11 cellular contexts compared by ENCODE assay signal in the genomic region with DNA sequence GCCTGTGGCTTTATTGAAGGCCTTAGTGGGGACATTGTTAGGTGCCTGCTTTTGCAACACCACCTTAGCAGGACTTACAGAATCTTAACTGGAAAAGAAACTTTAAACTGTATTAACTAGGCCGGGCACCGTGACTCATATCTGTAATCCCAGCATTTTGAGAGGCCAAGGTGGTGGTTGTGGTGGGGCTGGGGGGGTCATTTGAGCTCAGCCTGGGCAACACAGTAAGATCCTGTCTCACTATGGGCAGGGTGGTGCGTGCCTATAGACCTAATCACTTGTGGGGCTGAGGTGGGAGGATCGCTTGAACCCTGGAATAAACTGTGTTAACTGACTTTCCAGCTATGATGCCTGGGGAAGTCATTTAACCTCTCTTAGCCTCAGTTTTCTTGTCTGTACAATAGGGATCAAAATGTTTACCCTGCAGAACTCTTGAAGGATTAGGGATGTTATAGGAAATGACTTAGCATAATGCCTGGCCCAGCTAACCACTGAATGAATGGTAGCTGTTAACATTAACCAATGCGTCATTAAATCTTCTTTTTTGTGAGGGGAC. TPM values are rescaled to one million over a fixed set of nuclear protein-coding genes. Genes with fewer than 3 reads are reported as not detected.
DNase-seq lines count a peak whose midpoint lies in the region; ATAC-seq and TF ChIP-seq lines count a peak whose summit lies in the region.
"Had no signal": no experiment of that assay in that cellular context is flagged by ENCODE, and none has a peak within 500 bp of the region (broad histone marks: within the 10 kb centered on the region; RNA-seq: fewer than 3 reads in every experiment).

No MANE protein-coding gene starts in this region.

- no peak overlapping the region for H3K4me3 ChIP-seq in uterus
- H3K4me3 ChIP-seq: vagina had no signal

- H3K4me3 Mint-ChIP-seq in activated T-helper 17 cell treated with anti-CD3 and anti-CD28 coated beads, Interleukin-2, amount 50 U/mL, for 72 hours, result no peak overlapping the region
- no peak overlapping the region for H3K4me3 Mint-ChIP-seq in nephron

- no peaks in the 10 kb centered on the region for H3K36me3 Mint-ChIP-seq in activated T-helper 17 cell treated with anti-CD3 and anti-CD28 coated beads, Interleukin-2, amount 50 U/mL, for 72 hours (ENCODE audit: low read depth)
- no peaks in the 10 kb centered on the region for H3K36me3 Mint-ChIP-seq in nephron (ENCODE audit: low read depth)

- intact Hi-C loops in uterus (cut with DNase I; ENCODE audit: low total_unique reads), result no loop called here

- TF ChIP-seq POLR2A in uterus (IDR thresholded peaks at IDR 0.05), result no peak

- H3K9me3 Mint-ChIP-seq in activated T-helper 17 cell treated with anti-CD3 and anti-CD28 coated beads, Interleukin-2, amount 50 U/mL, for 72 hours, result no peaks in the 10 kb centered on the region
- H3K9me3 Mint-ChIP-seq in nephron, result no peaks in the 10 kb centered on the region

- H3K27ac ChIP-seq in uterus, result no peak overlapping the region
- H3K27ac ChIP-seq: vagina had no signal

- TF ChIP-seq CTCF in nephron (IDR thresholded peaks at IDR 0.05; ENCODE audit: unreplicated experiment in 3 of 3) (no peak), uterus (IDR thresholded peaks at IDR 0.05) (no peak)

- H3K9me3 ChIP-seq in uterus, result no peaks in the 10 kb centered on the region
- H3K9me3 ChIP-seq: neutrophil, vagina had no signal

- no peak overlapping the region for H3K27ac Mint-ChIP-seq in activated T-helper 17 cell treated with anti-CD3 and anti-CD28 coated beads, Interleukin-2, amount 50 U/mL, for 72 hours
- H3K27ac Mint-ChIP-seq in nephron, result peak overlapping the region in 2 of 3 experiments; percentile 38 to 57

- peak; percentile 54 for DNase-seq in Daoy (ENCODE audit: low read depth)
- DNase-seq in anterior cingulate cortex (lab: John Stamatoyannopoulos, UW), result no peak
- DNase-seq in germinal center (ENCODE audit: low spot score), result no peak
- no peak for DNase-seq in uterus
- DNase-seq: stimulated activated CD4-positive, alpha-beta T cell treated with anti-CD3 and anti-CD28 coated beads, Interleukin-4, amount 100 ng/mL, for 24 hours had no signal

- peaks cover 0 to 6% of the 10 kb centered on the region in 2 donors for H3K4me1 ChIP-seq in uterus

- no peaks in the 10 kb centered on the region for H3K27me3 ChIP-seq in uterus
- H3K27me3 ChIP-seq: neutrophil, vagina had no signal

- H3K4me1 Mint-ChIP-seq in activated T-helper 17 cell treated with anti-CD3 and anti-CD28 coated beads, Interleukin-2, amount 50 U/mL, for 72 hours, result peaks cover 12% of the 10 kb centered on the region
- H3K4me1 Mint-ChIP-seq in nephron, result peaks cover 21% of the 10 kb centered on the region

- no peaks in the 10 kb centered on the region for H3K36me3 ChIP-seq in uterus
- H3K36me3 ChIP-seq: neutrophil, vagina had no signal

- ATAC-seq in HG02798 (IDR thresholded peaks at IDR 0.05; ENCODE audit: poor library complexity, unreplicated experiment) (peak; percentile 5), HG02763 (IDR thresholded peaks at IDR 0.05; ENCODE audit: unreplicated experiment) (no peak)
- ATAC-seq in activated T-helper 17 cell treated with anti-CD3 and anti-CD28 coated beads, Interleukin-2, amount 50 U/mL, for 72 hours (replicated peaks), result peak; percentile 82

- no peaks in the 10 kb centered on the region for H3K27me3 Mint-ChIP-seq in activated T-helper 17 cell treated with anti-CD3 and anti-CD28 coated beads, Interleukin-2, amount 50 U/mL, for 72 hours
- H3K27me3 Mint-ChIP-seq in nephron (ENCODE audit: low read depth), result peaks cover 4% of the 10 kb centered on the region

RNA-seq across cellular contexts. Expression of gene IER5, which starts 39.5 kb away (rescaled TPM):
- 20.3 and 22.3 TPM in 2 replicates for total RNA-seq in Daoy (2014; rRNA removed; shearing (Covaris generic))
- 10 to 100 TPM; 40.9 to 60.4 TPM for total RNA-seq in activated T-helper 17 cell treated with anti-CD3 and anti-CD28 coated beads, Interleukin-2, amount 50 U/mL, for 72 hours
- total RNA-seq in uterus, result 10 to 100 TPM; 19.4 to 34.8 (median 24.2) TPM
